Comparison of ENCODE assay signal across 8 cellular contexts in the genomic region with DNA sequence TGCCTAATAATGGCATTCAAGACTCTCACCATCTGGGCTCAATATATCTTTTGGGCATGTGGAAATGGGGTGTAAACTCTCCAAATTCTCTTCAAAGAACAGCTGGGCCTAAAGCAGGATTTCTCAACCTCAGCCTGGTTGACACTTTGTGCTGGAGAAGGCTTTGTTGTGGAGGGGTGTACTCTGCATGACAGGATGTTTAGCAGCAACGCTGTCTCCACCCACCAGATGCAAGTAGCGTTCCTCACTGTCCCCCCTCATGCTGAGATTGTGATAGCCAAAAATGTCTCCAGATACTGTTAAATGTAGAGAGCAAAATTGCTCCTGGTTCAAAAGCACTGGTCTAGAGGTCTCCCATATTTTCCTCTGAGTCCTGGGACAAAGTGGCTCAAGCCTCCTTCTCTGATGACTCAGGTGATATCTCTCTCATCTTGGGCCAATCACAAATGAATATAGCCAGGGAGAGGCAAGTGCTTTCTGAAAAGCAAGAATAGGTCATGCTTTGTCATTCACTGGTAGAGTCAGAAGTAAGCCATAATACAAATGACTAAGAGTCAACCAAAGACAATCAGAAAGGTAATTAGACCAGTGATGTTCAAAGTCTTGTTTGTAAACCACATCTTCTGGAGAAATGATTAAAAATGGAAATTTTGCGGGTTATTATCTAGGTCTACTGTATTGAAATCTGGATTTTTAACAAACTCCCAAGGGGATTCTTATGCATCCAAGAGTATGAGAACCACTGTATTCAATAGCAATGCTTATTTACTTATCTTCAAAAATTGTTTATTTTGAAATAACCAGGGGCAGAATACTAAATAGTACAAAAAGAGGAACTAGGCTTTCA.
DNase-seq lines count a peak whose midpoint lies in the region; ATAC-seq and TF ChIP-seq lines count a peak whose summit lies in the region.

No MANE protein-coding gene starts in this region.

- no peak overlapping the region for H3K4me3 Mint-ChIP-seq in natural killer cell

- H3K9me3 Mint-ChIP-seq in natural killer cell: no peaks in the 10 kb centered on the region

- ATAC-seq in natural killer cell: peak; percentile 78 to 93 (median 88)
- no peak for ATAC-seq in HG02981 (IDR thresholded peaks at IDR 0.05; ENCODE audit: unreplicated experiment)
- ATAC-seq in GM18873 (IDR thresholded peaks at IDR 0.05; ENCODE audit: low FRiP score, unreplicated experiment): no peak

- peak; percentile 28 for DNase-seq in EL
- peak; percentile 32 for DNase-seq in RWPE1 (ENCODE audit: low spot score)
- peak; percentile 4 for DNase-seq in activated T-helper 9 cell treated with anti-CD3 and anti-CD28 coated beads, Interleukin-2, amount 50 U/mL, for 16 hours (ENCODE audit: low read depth)
- no peak for DNase-seq in natural killer cell
- DNase-seq in adrenal gland: no peak
- DNase-seq in DMS153 (lab: John Stamatoyannopoulos, UW): no peak

- no peak overlapping the region for H3K4me3 ChIP-seq in adrenal gland

- intact Hi-C loops in natural killer cell (cut with micrococcal nuclease): no loop called here
- intact Hi-C loops in adrenal gland (cut with DNase I): no loop called here

- no peaks in the 10 kb centered on the region for H3K9me3 ChIP-seq in adrenal gland (replicated peaks in 1 of 3)

- TF ChIP-seq POLR2A in adrenal gland (IDR thresholded peaks at IDR 0.05): no peak

- CTCF ChIA-PET in RWPE1 (lab: Yijun Ruan, JAX): interaction anchor here (0.6 kb wide), 1 partner anchor 718 kb away, joined by 3 read pairs; no protein-coding TSS in a partner anchor

- H3K36me3 ChIP-seq in adrenal gland (replicated peaks in 1 of 2): no peaks in the 10 kb centered on the region

- POLR2A ChIA-PET in RWPE1 (lab: Yijun Ruan, JAX; ENCODE audit: low non-redundant PET): no interaction called here

- H3K4me1 Mint-ChIP-seq in natural killer cell: peaks cover 14 to 34% of the 10 kb centered on the region in 2 donors

- H3K36me3 Mint-ChIP-seq in natural killer cell: no peaks in the 10 kb centered on the region

- 89 to 96% (median 90%) methylated on average over 3 of the region's 3 CpGs for WGBS in adrenal gland, 4 donors

- TF ChIP-seq CTCF in RWPE1 (conservative IDR thresholded peaks at IDR 0.05; ENCODE audit: low read depth): no peak
- no peak for TF ChIP-seq CTCF in natural killer cell (IDR thresholded peaks at IDR 0.05)
- TF ChIP-seq CTCF in adrenal gland (IDR thresholded peaks at IDR 0.05): no peak

- H3K27ac ChIP-seq in RWPE1 (no peak overlapping the region), adrenal gland (no peak overlapping the region)

- H3K27me3 Mint-ChIP-seq in natural killer cell (ENCODE audit: low read depth in 2 of 2): no peaks in the 10 kb centered on the region

- no peaks in the 10 kb centered on the region for H3K27me3 ChIP-seq in adrenal gland

- H3K27ac Mint-ChIP-seq in natural killer cell: peak overlapping the region in 1 of 2 donors; percentile 72

- peaks cover 0 to 12% of the 10 kb centered on the region in 2 donors for H3K4me1 ChIP-seq in adrenal gland (replicated peaks in 1 of 2)

Comparison
In these comparisons a context has a peak if more than half of its experiments do, and no peak if none do; other contexts are left out.
1. DNase-seq: peak in EL (single experiment), RWPE1 (single experiment) and activated T-helper 9 cell treated with anti-CD3 and anti-CD28 coated beads, Interleukin-2, amount 50 U/mL, for 16 hours (single experiment); none in natural killer cell (single experiment), adrenal gland (0 of 7) and DMS153 (single experiment).
2. ATAC-seq: peak in natural killer cell (3 of 3); none in HG02981 (single experiment) and GM18873 (single experiment).